1 cellular context compared by ENCODE assay signal in the genomic region with DNA sequence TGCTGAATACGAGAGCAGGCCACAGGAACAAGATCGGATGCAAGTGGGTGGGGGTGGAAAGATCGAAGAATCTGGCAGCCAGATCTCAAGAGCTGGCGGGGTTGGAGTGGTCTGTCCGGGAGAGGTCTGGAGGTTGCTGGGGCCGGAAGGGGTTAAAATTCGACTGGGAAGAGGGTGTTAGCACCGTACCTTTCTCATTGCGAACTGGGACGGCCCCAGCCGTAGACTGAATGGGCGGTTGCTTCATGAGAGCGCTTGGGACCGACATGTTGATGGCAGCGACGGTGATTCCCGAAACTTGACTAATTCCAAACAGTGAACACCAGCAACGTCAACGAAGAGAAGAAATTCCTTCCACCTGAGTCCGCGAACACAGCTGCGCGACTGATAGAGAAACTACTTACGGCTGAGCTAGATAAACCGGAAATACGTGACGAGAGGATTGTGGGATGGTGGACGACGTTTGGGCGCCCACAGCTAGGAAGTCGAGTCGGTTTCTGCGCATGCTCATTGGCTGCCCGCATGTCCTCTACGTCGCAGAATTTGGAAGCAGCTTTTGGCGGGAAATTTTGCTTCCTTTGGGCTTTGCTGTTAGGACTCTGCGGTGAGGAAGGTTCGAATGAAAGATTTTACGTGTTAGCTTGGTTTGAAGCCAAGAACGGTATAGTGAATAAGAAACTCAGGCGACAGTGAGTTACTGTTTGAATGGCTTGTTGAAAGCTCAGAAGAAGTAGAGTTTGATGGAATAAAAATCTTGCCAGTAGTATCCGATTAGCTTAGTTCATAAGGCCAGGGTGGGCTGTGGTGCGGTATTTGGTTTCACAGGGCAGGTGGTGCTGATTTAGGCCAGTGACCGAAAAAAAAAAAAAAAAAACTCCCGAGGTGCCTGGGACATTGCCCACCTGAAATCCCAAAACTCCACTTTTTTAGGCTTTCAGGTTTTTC.
TF ChIP-seq lines count a peak whose summit lies in the region.

MFAP1 (minus strand) TSS at position 389 of the 945 bp plus-strand sequence; CDS start at position 268, 121 bp downstream.

TF ChIP-seq in HepG2, 621 proteins besides CTCF, POLR2A, EP300 and RAD21 (continued from another document and continues in another):
- TF ChIP-seq, protein P1, sequence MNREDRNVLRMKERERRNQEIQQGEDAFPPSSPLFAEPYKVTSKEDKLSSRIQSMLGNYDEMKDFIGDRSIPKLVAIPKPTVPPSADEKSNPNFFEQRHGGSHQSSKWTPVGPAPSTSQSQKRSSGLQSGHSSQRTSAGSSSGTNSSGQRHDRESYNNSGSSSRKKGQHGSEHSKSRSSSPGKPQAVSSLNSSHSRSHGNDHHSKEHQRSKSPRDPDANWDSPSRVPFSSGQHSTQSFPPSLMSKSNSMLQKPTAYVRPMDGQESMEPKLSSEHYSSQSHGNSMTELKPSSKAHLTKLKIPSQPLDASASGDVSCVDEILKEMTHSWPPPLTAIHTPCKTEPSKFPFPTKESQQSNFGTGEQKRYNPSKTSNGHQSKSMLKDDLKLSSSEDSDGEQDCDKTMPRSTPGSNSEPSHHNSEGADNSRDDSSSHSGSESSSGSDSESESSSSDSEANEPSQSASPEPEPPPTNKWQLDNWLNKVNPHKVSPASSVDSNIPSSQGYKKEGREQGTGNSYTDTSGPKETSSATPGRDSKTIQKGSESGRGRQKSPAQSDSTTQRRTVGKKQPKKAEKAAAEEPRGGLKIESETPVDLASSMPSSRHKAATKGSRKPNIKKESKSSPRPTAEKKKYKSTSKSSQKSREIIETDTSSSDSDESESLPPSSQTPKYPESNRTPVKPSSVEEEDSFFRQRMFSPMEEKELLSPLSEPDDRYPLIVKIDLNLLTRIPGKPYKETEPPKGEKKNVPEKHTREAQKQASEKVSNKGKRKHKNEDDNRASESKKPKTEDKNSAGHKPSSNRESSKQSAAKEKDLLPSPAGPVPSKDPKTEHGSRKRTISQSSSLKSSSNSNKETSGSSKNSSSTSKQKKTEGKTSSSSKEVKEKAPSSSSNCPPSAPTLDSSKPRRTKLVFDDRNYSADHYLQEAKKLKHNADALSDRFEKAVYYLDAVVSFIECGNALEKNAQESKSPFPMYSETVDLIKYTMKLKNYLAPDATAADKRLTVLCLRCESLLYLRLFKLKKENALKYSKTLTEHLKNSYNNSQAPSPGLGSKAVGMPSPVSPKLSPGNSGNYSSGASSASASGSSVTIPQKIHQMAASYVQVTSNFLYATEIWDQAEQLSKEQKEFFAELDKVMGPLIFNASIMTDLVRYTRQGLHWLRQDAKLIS (CRISPR knock-in tag; IDR thresholded peaks at IDR 0.05) = no peak
- TF ChIP-seq RERE (CRISPR knock-in tag; IDR thresholded peaks at IDR 0.05; ENCODE audit: low read depth) = no peak
- TF ChIP-seq MLLT10 (CRISPR knock-in tag; IDR thresholded peaks at IDR 0.05) = no peak
- TF ChIP-seq ARNT2 (CRISPR knock-in tag; IDR thresholded peaks at IDR 0.05; ENCODE audit: low read depth) = peak; percentile 69
- no peak for TF ChIP-seq ZNF333 (CRISPR knock-in tag; IDR thresholded peaks at IDR 0.05; ENCODE audit: borderline replicate concordance)
- 0 out of 2 replicates have a peak, but pooled peaks have one; percentile 28 for TF ChIP-seq ZSCAN30 (CRISPR knock-in tag; IDR thresholded peaks at IDR 0.05)
- peak; percentile 49 for TF ChIP-seq DR1 (CRISPR knock-in tag; IDR thresholded peaks at IDR 0.05)
- TF ChIP-seq HNRNPK (IDR thresholded peaks at IDR 0.05; ENCODE audit: low read depth, low read length, poor library complexity, severe bottlenecking) = no peak
- no peak; the same call in 1 of the 2 replicates for TF ChIP-seq NR2F2 (IDR thresholded peaks at IDR 0.05; ENCODE audit: borderline replicate concordance, low read depth)
- peak; percentile 49; the same call in 1 of the 2 replicates for TF ChIP-seq ZC3H13 (CRISPR knock-in tag; IDR thresholded peaks at IDR 0.05)
- no peak for TF ChIP-seq ZUFSP (CRISPR knock-in tag; IDR thresholded peaks at IDR 0.05; ENCODE audit: borderline replicate concordance)
- peak; percentile 79; the same call in 1 of the 2 replicates for TF ChIP-seq RFXAP (CRISPR knock-in tag; IDR thresholded peaks at IDR 0.05; ENCODE audit: borderline replicate concordance)
- no peak for TF ChIP-seq ATM (IDR thresholded peaks at IDR 0.05; ENCODE audit: borderline replicate concordance)
- TF ChIP-seq ZNF878 (CRISPR knock-in tag; IDR thresholded peaks at IDR 0.05) = peak; percentile 66; the same call in 1 of the 2 replicates
- TF ChIP-seq ZNF557 (CRISPR knock-in tag; IDR thresholded peaks at IDR 0.05) = peak; percentile 64; the same call in 1 of the 2 replicates
- no peak for TF ChIP-seq TEAD2 (CRISPR knock-in tag; IDR thresholded peaks at IDR 0.05)
- TF ChIP-seq ZSCAN9 (CRISPR knock-in tag; IDR thresholded peaks at IDR 0.05; ENCODE audit: borderline replicate concordance) = peak; percentile 53; the same call in 1 of the 2 replicates
- TF ChIP-seq ZNF720 (CRISPR knock-in tag; IDR thresholded peaks at IDR 0.05) = no peak
- TF ChIP-seq ZFAT (CRISPR knock-in tag; conservative IDR thresholded peaks at IDR 0.05) = no peak
- 0 out of 2 replicates have a peak, but pooled peaks have one; percentile 44 for TF ChIP-seq ARHGAP35 (CRISPR knock-in tag; IDR thresholded peaks at IDR 0.05; ENCODE audit: borderline replicate concordance)
- TF ChIP-seq, protein P2, sequence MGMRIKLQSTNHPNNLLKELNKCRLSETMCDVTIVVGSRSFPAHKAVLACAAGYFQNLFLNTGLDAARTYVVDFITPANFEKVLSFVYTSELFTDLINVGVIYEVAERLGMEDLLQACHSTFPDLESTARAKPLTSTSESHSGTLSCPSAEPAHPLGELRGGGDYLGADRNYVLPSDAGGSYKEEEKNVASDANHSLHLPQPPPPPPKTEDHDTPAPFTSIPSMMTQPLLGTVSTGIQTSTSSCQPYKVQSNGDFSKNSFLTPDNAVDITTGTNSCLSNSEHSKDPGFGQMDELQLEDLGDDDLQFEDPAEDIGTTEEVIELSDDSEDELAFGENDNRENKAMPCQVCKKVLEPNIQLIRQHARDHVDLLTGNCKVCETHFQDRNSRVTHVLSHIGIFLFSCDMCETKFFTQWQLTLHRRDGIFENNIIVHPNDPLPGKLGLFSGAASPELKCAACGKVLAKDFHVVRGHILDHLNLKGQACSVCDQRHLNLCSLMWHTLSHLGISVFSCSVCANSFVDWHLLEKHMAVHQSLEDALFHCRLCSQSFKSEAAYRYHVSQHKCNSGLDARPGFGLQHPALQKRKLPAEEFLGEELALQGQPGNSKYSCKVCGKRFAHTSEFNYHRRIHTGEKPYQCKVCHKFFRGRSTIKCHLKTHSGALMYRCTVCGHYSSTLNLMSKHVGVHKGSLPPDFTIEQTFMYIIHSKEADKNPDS (CRISPR knock-in tag; IDR thresholded peaks at IDR 0.05) = no peak
- TF ChIP-seq ZFP36 (IDR thresholded peaks at IDR 0.05; ENCODE audit: borderline replicate concordance, low read depth, low read length, partially characterized antibody) = no peak
- TF ChIP-seq RARA (CRISPR knock-in tag; IDR thresholded peaks at IDR 0.05) = no peak
- no peak for TF ChIP-seq ZNF879 (CRISPR knock-in tag; IDR thresholded peaks at IDR 0.05)
- peak; percentile 72; the same call in 1 of the 2 replicates for TF ChIP-seq CBX5 (CRISPR knock-in tag; IDR thresholded peaks at IDR 0.05; ENCODE audit: borderline replicate concordance)
- peak in 1 of 2 experiments; percentile 64; a peak in 1 of 4 replicates for TF ChIP-seq REST (IDR thresholded peaks at IDR 0.05; ENCODE audit: borderline replicate concordance in 1 of 2, low read depth in 1 of 2, low read length in 2 of 2)
- TF ChIP-seq ZNF768 (CRISPR knock-in tag; IDR thresholded peaks at IDR 0.05) = no peak
- TF ChIP-seq NR2C2 (CRISPR knock-in tag; IDR thresholded peaks at IDR 0.05; ENCODE audit: borderline replicate concordance) = no peak
- TF ChIP-seq ZFX (CRISPR knock-in tag; IDR thresholded peaks at IDR 0.05; ENCODE audit: low read depth) = peak; percentile 80; the same call in 1 of the 2 replicates
- no peak for TF ChIP-seq ZNF414 (CRISPR knock-in tag; IDR thresholded peaks at IDR 0.05)
- TF ChIP-seq KDM1A (CRISPR knock-in tag; IDR thresholded peaks at IDR 0.05) = no peak
- no peak for TF ChIP-seq STAG1 (CRISPR knock-in tag; IDR thresholded peaks at IDR 0.05)
